18 cellular contexts compared by ENCODE assay signal in the genomic region with DNA sequence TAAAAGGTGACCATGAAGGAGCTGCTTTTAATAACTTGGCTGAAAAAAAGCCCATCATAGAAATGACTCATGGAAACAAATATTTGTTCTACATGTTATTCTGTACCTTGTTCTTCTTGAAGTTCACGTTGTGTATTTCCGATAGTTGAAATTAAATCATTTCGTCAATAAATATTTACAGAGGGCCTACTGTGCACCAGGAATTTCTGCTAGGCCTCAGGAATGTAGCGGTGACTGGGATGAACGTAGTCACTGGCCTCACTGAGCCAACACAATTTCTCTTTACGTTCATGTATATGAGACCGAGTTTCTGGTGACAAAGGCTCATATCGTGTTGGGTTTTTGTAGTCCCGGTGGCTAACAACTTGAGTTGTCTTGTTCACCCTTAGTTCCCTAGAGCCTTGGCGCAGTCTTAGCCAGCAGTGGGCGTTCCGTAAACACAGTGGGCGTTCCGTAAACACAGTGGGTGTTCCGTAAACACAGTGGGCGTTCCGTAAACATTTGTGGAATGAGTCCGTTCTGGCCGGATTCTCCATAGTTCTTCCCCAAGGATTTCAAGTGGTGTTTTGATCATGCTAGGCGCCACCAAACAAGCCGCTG. TPM values are rescaled to one million over a fixed set of nuclear protein-coding genes. Genes with fewer than 3 reads are reported as not detected.
DNase-seq lines count a peak whose midpoint lies in the region; ATAC-seq, FAIRE-seq and TF ChIP-seq lines count a peak whose summit lies in the region.
"Had no signal": no experiment of that assay in that cellular context is flagged by ENCODE, and none has a peak within 500 bp of the region (broad histone marks: within the 10 kb centered on the region; RNA-seq: fewer than 3 reads in every experiment).

No MANE protein-coding gene starts in this region.

- H3K36me3 Mint-ChIP-seq in neural progenitor cell: peaks cover 17% of the 10 kb centered on the region
- H3K36me3 Mint-ChIP-seq: CD14-positive monocyte; CD8-positive, alpha-beta T cell had no signal

- H3K4me1 Mint-ChIP-seq in neural progenitor cell: peaks cover 5% of the 10 kb centered on the region
- H3K4me1 Mint-ChIP-seq: CD14-positive monocyte had no signal

- TF ChIP-seq CTCF in HEK293 (tag by site-specific recombination; IDR thresholded peaks at IDR 0.05): no peak
- TF ChIP-seq CTCF in K562 (IDR thresholded peaks at IDR 0.05 in 2 of 3, conservative IDR thresholded peaks at IDR 0.05 in 1 of 3; ENCODE audit: insufficient read depth in 2 of 3, low read depth in 1 of 3, low read length in 3 of 3): no peak
- no peak for TF ChIP-seq CTCF in neural progenitor cell (IDR thresholded peaks at IDR 0.05)
- TF ChIP-seq CTCF in WERI-Rb-1 (IDR thresholded peaks at IDR 0.05; ENCODE audit: low read depth, low read length): no peak

- no peaks in the 10 kb centered on the region for H3K9me1 ChIP-seq in K562 (ENCODE audit: control insufficient read depth, insufficient read depth, low read length)

- no peak for TF ChIP-seq RAD21 in K562 (CRISPR knock-in tag; conservative IDR thresholded peaks at IDR 0.05 in 1 of 2, IDR thresholded peaks at IDR 0.05 in 1 of 2)

- H3K79me2 ChIP-seq in K562 (ENCODE audit: control insufficient read depth, insufficient read depth, low read length) (no peaks in the 10 kb centered on the region), neural progenitor cell (ENCODE audit: low read depth) (no peaks in the 10 kb centered on the region)

- H3K9me3 ChIP-seq in HEK293 (ENCODE audit: control insufficient read depth, insufficient read depth, low read depth, low read length): no peaks in the 10 kb centered on the region
- H3K9me3 ChIP-seq in K562 (replicated peaks; ENCODE audit: control insufficient read depth, insufficient read depth, low read depth, low read length): no peaks in the 10 kb centered on the region
- H3K9me3 ChIP-seq in neural progenitor cell (ENCODE audit: low read depth): no peaks in the 10 kb centered on the region
- no peaks in the 10 kb centered on the region for H3K9me3 ChIP-seq in WERI-Rb-1 (ENCODE audit: severe bottlenecking)
- H3K9me3 ChIP-seq: BE2C had no signal

- POLR2A ChIA-PET in HEK293 (lab: Yijun Ruan, JAX) (no interaction called here), K562 (lab: Yijun Ruan, JAX) (interaction anchor here (0.7 to 1.4 kb wide), 2 partner anchors 9 to 35 kb away, joined by 3 to 4 read pairs; no protein-coding TSS in a partner anchor)

- in situ Hi-C loops in K562 (cut with MboI): no loop called here

- no peak overlapping the region for H3K27ac Mint-ChIP-seq in neural progenitor cell
- H3K27ac Mint-ChIP-seq: CD14-positive monocyte; CD8-positive, alpha-beta T cell had no signal

- no peak overlapping the region for H3K27ac ChIP-seq in HEK293 (ENCODE audit: extremely low read depth, low read depth, low read length)
- no peak overlapping the region for H3K27ac ChIP-seq in K562 (ENCODE audit: extremely low read depth, low read depth, low read length)
- no peak overlapping the region for H3K27ac ChIP-seq in neural progenitor cell
- H3K27ac ChIP-seq in WERI-Rb-1: no peak overlapping the region
- H3K27ac ChIP-seq: HL-60 had no signal

- H3K27me3 ChIP-seq in K562 (ENCODE audit: control insufficient read depth in 2 of 2, insufficient read depth in 2 of 2, low read length in 2 of 2) (peaks cover 48 to 50% of the 10 kb centered on the region in 2 experiments), neural progenitor cell (no peaks in the 10 kb centered on the region), WERI-Rb-1 (ENCODE audit: insufficient read depth, low read depth, severe bottlenecking) (no peaks in the 10 kb centered on the region)
- H3K27me3 ChIP-seq: BE2C had no signal

- TF ChIP-seq POLR2A in K562 (conservative IDR thresholded peaks at IDR 0.05): no peak

- H4K20me1 ChIP-seq in K562 (replicated peaks; ENCODE audit: control insufficient read depth, insufficient read depth, low read length): peaks cover 5% of the 10 kb centered on the region; the same call in 1 of the 2 replicates
- H4K20me1 ChIP-seq in neural progenitor cell (ENCODE audit: low read depth): no peaks in the 10 kb centered on the region

- DNase-seq in DMS53 (lab: John Stamatoyannopoulos, UW) (peak; percentile 80), K562 (ENCODE audit: extremely low read depth in 1 of 4, low spot score in 3 of 4) (no peak), neural progenitor cell (ENCODE audit: low spot score) (peak; percentile 17), NCI-H1092 treated with DMSO at 0.1 percent for 48 hours (lab: John Stamatoyannopoulos, UW) (no peak), WERI-Rb-1 (no peak)
- no peak for DNase-seq in NK-92 treated with Interleukin-12 subunit alpha and Interleukin-12 subunit beta, amount 100 ng/mL, for 24 hours (lab: John Stamatoyannopoulos, UW)
- DNase-seq: BE2C; CD8-positive, alpha-beta T cell; COR-L47; DMS153; HCEC 1CT; KBM-7 had no signal

- CTCF ChIA-PET in HEK293 (lab: Yijun Ruan, JAX) (interaction anchor here (0.7 to 2.0 kb wide), 5 partner anchors 34 to 74 kb away, joined by 3 to 7 read pairs (median 6); no protein-coding TSS in a partner anchor), K562 (lab: Yijun Ruan, JAX; ENCODE audit: low intra/inter-chr PET ratio) (no interaction called here)

- no peaks in the 10 kb centered on the region for H3K27me3 Mint-ChIP-seq in neural progenitor cell (ENCODE audit: insufficient read depth, low read depth)

- H3K36me3 ChIP-seq in HEK293 (ENCODE audit: control insufficient read depth in 2 of 2, insufficient read depth in 1 of 2, low read length in 2 of 2): no peaks in the 10 kb centered on the region
- no peaks in the 10 kb centered on the region for H3K36me3 ChIP-seq in K562 (ENCODE audit: control insufficient read depth, insufficient read depth, low read length)
- no peaks in the 10 kb centered on the region for H3K36me3 ChIP-seq in neural progenitor cell
- peaks cover 11% of the 10 kb centered on the region; the same call in 1 of the 2 replicates for H3K36me3 ChIP-seq in WERI-Rb-1
- H3K36me3 ChIP-seq: BE2C had no signal

- no TSS peak for BruUV-seq in K562 (replicated peaks; lab: Mats Ljungman, UMichigan)

- H3F3A ChIP-seq in neural progenitor cell (ENCODE audit: low read depth): no peaks in the 10 kb centered on the region

- H3K4me2 ChIP-seq in K562 (ENCODE audit: insufficient read depth, low read length): no peak overlapping the region
- H3K4me2 ChIP-seq in neural progenitor cell: no peak overlapping the region

- TF ChIP-seq EP300 in K562 (IDR thresholded peaks at IDR 0.05; ENCODE audit: low read length): no peak

- ATAC-seq in K562: no peak
- ATAC-seq: CD8-positive, alpha-beta T cell had no signal

- H3K9ac ChIP-seq in K562 (ENCODE audit: insufficient read depth in 1 of 2, low read depth in 2 of 2, low read length in 2 of 2) (no peak overlapping the region), neural progenitor cell (no peak overlapping the region)

- no peaks in the 10 kb centered on the region for H3K4me1 ChIP-seq in HEK293 (ENCODE audit: control insufficient read depth, insufficient read depth, low read length)
- no peaks in the 10 kb centered on the region for H3K4me1 ChIP-seq in K562 (replicated peaks in 1 of 2; ENCODE audit: control insufficient read depth in 2 of 2, insufficient read depth in 2 of 2, low read length in 2 of 2)
- peaks cover 7% of the 10 kb centered on the region for H3K4me1 ChIP-seq in neural progenitor cell
- H3K4me1 ChIP-seq: BE2C had no signal

- no peaks in the 10 kb centered on the region for H3K9me3 Mint-ChIP-seq in neural progenitor cell
- H3K9me3 Mint-ChIP-seq: CD14-positive monocyte; CD8-positive, alpha-beta T cell had no signal

- H2AFZ ChIP-seq in K562 (ENCODE audit: low read depth, low read length) (no peak overlapping the region), neural progenitor cell (replicated peaks) (no peak overlapping the region)

- intact Hi-C loops in K562 (cut with micrococcal nuclease): no loop called here

- FAIRE-seq in K562 (lab: Jason Lieb, UNC): peak; percentile 72
- FAIRE-seq: A204.1, D721Med, GM18507 had no signal

- 9% methylated on average over 21 of the region's 21 CpGs for WGBS in K562 (ENCODE audit: insufficient coverage, low coverage, missing lambda C conversion rate)

- H3K4me3 ChIP-seq in HEK293 (ENCODE audit: low read depth, low read length) (no peak overlapping the region), K562 (no peak overlapping the region), neural progenitor cell (no peak overlapping the region), WERI-Rb-1 (ENCODE audit: low read depth, low read length) (no peak overlapping the region)

- H3K4me3 Mint-ChIP-seq in neural progenitor cell: no peak overlapping the region
- H3K4me3 Mint-ChIP-seq: CD14-positive monocyte; CD8-positive, alpha-beta T cell had no signal

TF ChIP-seq in HEK293, 187 proteins besides CTCF, POLR2A, EP300 and RAD21 (continues in another document):
- TF ChIP-seq ZFHX2 (tag by site-specific recombination; conservative IDR thresholded peaks at IDR 0.05): peak; percentile 85
- TF ChIP-seq EGR2 (tag by site-specific recombination; IDR thresholded peaks at IDR 0.05; ENCODE audit: low read depth): peak; percentile 64
- TF ChIP-seq ZBTB17 (tag by site-specific recombination; IDR thresholded peaks at IDR 0.05): no peak
- TF ChIP-seq ZFP69B (tag by site-specific recombination; IDR thresholded peaks at IDR 0.05): no peak

RNA-seq across cellular contexts. Expression of a gene that starts 53.2 kb away (rescaled TPM):
- 24.9 and 56.1 TPM in 2 replicates for total RNA-seq in K562 (2011; cell fraction: chromatin; rRNA removed; ENCODE audit: low replicate concordance)
- total RNA-seq in K562 (2011; cell fraction: nucleolus; rRNA removed): 24.0 and 34.6 TPM in 2 replicates
- 40.5 and 49.5 TPM in 2 replicates for total RNA-seq in K562 (2011; cell fraction: nucleoplasm; rRNA removed)
- total RNA-seq in K562 (2014; rRNA removed): 31.9 and 39.4 TPM in 2 replicates
- 58.0 and 64.7 TPM in 2 replicates for total RNA-seq in K562 (2014; rRNA removed; fragmentation: Illumina TruSeq; extraction: Trizol)
- total RNA-seq in K562 (2015; rRNA removed; fragmentation: Illumina TruSeq; extraction: Trizol): 53.9 and 61.4 TPM in 2 replicates
- total RNA-seq in K562 (2021): 47.5 and 48.3 TPM in 2 replicates
- 68.8 and 71.3 TPM in 2 replicates for polyA plus RNA-seq in K562 (2011; rRNA removed)
- 22.2 and 44.4 TPM in 2 replicates for polyA plus RNA-seq in K562 (2011; cell fraction: cytosol; rRNA removed)
- 30.6 and 47.7 TPM in 2 replicates for polyA plus RNA-seq in K562 (2011; cell fraction: nucleus; rRNA removed)
- polyA plus RNA-seq in K562 (2012): 34.8 and 38.3 TPM in 2 replicates
- polyA plus RNA-seq in K562 (2014; fragmentation: Illumina TruSeq; extraction: Trizol): 52.3 and 61.3 TPM in 2 replicates
- polyA plus RNA-seq in K562 (2014; fragmentation: Nextera tagmentation; extraction: Ambion mirVana): 10 to 100 TPM; 27.1 to 43.2 TPM
- polyA plus RNA-seq in K562 (2014; rRNA removed): 39.1 and 45.2 TPM in 2 replicates
- polyA minus RNA-seq in K562 (2011; rRNA and poly(A)+ RNA removed): 51.4 and 53.4 TPM in 2 replicates
- polyA minus RNA-seq in K562 (2011; cell fraction: cytosol; rRNA and poly(A)+ RNA removed): 27.1 and 29.0 TPM in 2 replicates
- 13.9 and 26.5 TPM in 2 replicates for polyA minus RNA-seq in K562 (2011; cell fraction: nucleus; rRNA and poly(A)+ RNA removed)
- 50.3 and 66.6 TPM in 2 replicates for total RNA-seq in neural progenitor cell (ENCODE audit: low replicate concordance)

Comparison
In these comparisons a context has a peak if more than half of its experiments do, and no peak if none do; other contexts are left out.
1. DNase-seq: peak in DMS53 (single experiment) and neural progenitor cell (single experiment); none in K562 (0 of 4), NCI-H1092 treated with DMSO at 0.1 percent for 48 hours (single experiment), WERI-Rb-1 (single experiment) and NK-92 treated with Interleukin-12 subunit alpha and Interleukin-12 subunit beta, amount 100 ng/mL, for 24 hours (single experiment).